1 cellular context compared by ENCODE assay signal in the genomic region with DNA sequence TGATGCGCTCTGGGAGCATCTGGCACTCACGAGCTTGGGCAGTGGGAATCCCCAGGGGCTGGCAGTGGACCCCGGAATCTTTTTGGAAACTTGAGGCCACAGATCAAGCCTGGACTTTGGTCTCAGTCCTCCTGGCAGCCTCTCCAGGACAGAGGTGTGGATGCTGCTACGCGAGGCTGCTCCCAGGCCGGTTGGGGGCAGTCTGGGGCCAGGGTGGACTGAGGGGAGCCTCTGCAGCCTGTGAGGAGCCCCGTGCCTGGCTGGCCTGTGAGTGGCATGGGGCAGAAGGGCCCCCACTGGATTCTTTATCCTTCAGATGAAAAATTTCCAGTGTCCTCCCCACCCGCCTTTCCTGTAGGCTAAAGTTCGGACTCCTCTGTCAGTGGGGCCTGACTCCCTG.
TF ChIP-seq lines count a peak whose summit lies in the region.

No MANE protein-coding gene starts in this region.

TF ChIP-seq in K562, 482 proteins besides CTCF, POLR2A, EP300 and RAD21:
- peak; percentile 36; the same call in 1 of the 2 replicates for TF ChIP-seq PKNOX1 (IDR thresholded peaks at IDR 0.05)
- TF ChIP-seq, protein P1, sequence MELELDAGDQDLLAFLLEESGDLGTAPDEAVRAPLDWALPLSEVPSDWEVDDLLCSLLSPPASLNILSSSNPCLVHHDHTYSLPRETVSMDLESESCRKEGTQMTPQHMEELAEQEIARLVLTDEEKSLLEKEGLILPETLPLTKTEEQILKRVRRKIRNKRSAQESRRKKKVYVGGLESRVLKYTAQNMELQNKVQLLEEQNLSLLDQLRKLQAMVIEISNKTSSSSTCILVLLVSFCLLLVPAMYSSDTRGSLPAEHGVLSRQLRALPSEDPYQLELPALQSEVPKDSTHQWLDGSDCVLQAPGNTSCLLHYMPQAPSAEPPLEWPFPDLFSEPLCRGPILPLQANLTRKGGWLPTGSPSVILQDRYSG (tag; conservative IDR thresholded peaks at IDR 0.05; ENCODE audit: low read depth) = no peak
- 0 out of 2 replicates have a peak, but pooled peaks have one; percentile 30 for TF ChIP-seq ZBTB33 (CRISPR knock-in tag; IDR thresholded peaks at IDR 0.05)
TF ChIP-seq in K562: peak in this region for 2.
